In the genomic region with DNA sequence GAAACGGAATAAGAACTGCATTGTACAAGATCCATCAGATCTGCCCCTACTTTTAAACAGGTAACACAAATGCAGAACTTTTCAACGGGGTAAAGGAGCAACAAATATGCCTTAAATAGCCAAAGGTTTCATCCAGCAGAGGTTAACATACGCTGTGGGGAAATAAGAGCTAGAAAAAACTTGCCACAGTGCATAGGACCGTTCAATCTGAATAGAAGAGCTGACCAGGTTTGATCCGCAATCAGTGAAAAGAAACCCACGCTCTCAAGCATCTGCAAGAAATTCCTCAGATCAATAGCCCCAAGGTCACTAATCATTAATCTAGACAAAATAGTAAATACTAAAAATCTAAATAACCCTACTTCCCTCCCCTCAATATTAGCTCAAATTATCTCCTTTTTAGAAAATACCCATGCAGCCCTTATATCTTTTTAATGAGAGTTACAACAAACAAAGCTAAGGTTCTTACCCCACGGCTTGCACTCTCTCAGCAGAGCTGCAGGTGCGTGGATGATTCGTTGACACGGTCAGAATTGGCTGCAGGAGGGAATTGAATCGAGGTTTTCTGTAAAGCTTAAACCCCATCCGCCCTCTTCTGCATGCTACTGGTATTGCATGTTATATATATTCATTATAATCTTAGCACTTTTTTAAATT, we compare ENCODE assay signal across 8 cellular contexts. TPM values are rescaled to one million over a fixed set of nuclear protein-coding genes. Genes with fewer than 3 reads are reported as not detected.
DNase-seq lines count a peak whose midpoint lies in the region; ATAC-seq and TF ChIP-seq lines count a peak whose summit lies in the region.

TLR10 (minus strand) TSS at position 539 of the 657 bp plus-strand sequence. CDS start 7,400 bp downstream, outside the sequence.

- H3K27ac ChIP-seq in adrenal gland, result no peak within 1 kb of the TSS

- H3K9me3 ChIP-seq in adrenal gland (replicated peaks in 1 of 3), result no peaks in the 10 kb centered on the region

- TF ChIP-seq CTCF in adrenal gland (IDR thresholded peaks at IDR 0.05), result peak; percentile 58 to 83 (median 66)

- no peak for TF ChIP-seq POLR2A in adrenal gland (IDR thresholded peaks at IDR 0.05)

- intact Hi-C loops in adrenal gland (cut with DNase I), result no loop called here

- DNase-seq in ELR (ENCODE audit: low read depth) (peak; percentile 61), NCI-H82 treated with DMSO at 0.1 percent for 48 hours (lab: John Stamatoyannopoulos, UW; ENCODE audit: unreplicated experiment) (peak; percentile 7), adrenal gland (peak in 6 of 7 donors; percentile 37 to 65 (median 54)), hippocampal formation (lab: John Stamatoyannopoulos, UW) (peak; percentile 33 to 69), NCI-H226 (no peak)
- DNase-seq in stimulated activated CD4-positive, alpha-beta T cell treated with anti-CD3 and anti-CD28 coated beads, Interleukin-4, amount 100 ng/mL, for 24 hours, result peak; percentile 53

- H3K4me3 ChIP-seq in adrenal gland, result no peak within 1 kb of the TSS

- H3K36me3 ChIP-seq in adrenal gland (replicated peaks in 1 of 2), result no peaks in the 10 kb centered on the region

- peak; percentile 53 for ATAC-seq in GM19452 (IDR thresholded peaks at IDR 0.05; ENCODE audit: unreplicated experiment)
- ATAC-seq in HG03457 (IDR thresholded peaks at IDR 0.05; ENCODE audit: unreplicated experiment), result peak; percentile 51

- H3K4me1 ChIP-seq in adrenal gland (replicated peaks in 1 of 2), result peaks cover 0 to 6% of the 10 kb centered on the region in 2 donors

- WGBS in adrenal gland, 4 donors, result 32 to 37% (median 36%) methylated on average over 12 of the region's 12 CpGs

- no peaks in the 10 kb centered on the region for H3K27me3 ChIP-seq in adrenal gland

RNA-seq across cellular contexts. Expression of gene TLR10, which starts in this region (rescaled TPM):
- under 1 TPM in 5 of 8 donors, not detected in 3; 0.11 to 0.60 (median 0.19) TPM for total RNA-seq in adrenal gland
- polyA plus RNA-seq in adrenal gland, result under 1 TPM; 0.11 to 0.40 (median 0.13) TPM

Comparison
In these comparisons a context has a peak if more than half of its experiments do, and no peak if none do; other contexts are left out.
1. Peak in DNase-seq in adrenal gland; RNA of the gene not detected or under 1 TPM.